Comparison of ENCODE assay signal across 11 cellular contexts in the genomic region with DNA sequence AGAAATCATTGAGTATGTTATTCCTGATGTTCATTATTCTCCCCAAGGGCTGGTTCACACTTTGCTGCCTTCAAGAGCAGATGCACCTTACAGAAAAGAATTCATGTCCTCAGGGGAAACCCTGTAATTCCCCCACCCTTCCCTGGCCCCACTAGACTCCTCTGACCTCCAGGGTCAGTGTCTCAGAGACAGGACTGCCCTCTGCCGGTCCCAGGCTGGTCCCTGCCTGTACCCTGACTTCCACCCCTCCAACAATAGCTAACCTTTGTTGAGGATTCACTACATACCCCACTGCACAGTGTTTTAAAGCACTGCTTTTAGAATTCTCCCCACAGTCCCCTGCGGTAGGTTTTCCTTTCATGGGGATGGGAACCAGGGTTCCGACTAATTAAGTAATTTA. TPM values are rescaled to one million over a fixed set of nuclear protein-coding genes. Genes with fewer than 3 reads are reported as not detected.
DNase-seq lines count a peak whose midpoint lies in the region; ATAC-seq and TF ChIP-seq lines count a peak whose summit lies in the region.
"Had no signal": no experiment of that assay in that cellular context is flagged by ENCODE, and none has a peak within 500 bp of the region (broad histone marks: within the 10 kb centered on the region; RNA-seq: fewer than 3 reads in every experiment).

No MANE protein-coding gene starts in this region.

- no peak for TF ChIP-seq POLR2A in gastrocnemius medialis (IDR thresholded peaks at IDR 0.05)

- H3K9ac ChIP-seq in neural progenitor cell = no peak overlapping the region

- no peaks in the 10 kb centered on the region for H3K79me2 ChIP-seq in neural progenitor cell (ENCODE audit: low read depth)

- TF ChIP-seq CTCF in neural progenitor cell (IDR thresholded peaks at IDR 0.05) = peak; percentile 41
- TF ChIP-seq CTCF in gastrocnemius medialis (IDR thresholded peaks at IDR 0.05 in 4 of 5, conservative IDR thresholded peaks at IDR 0.05 in 1 of 5) = no peak

- H3K27me3 ChIP-seq in neural progenitor cell (peaks cover 47% of the 10 kb centered on the region), gastrocnemius medialis (peaks cover 0 to 23% (median 16%) of the 10 kb centered on the region in 3 donors)

- intact Hi-C loops in gastrocnemius medialis (cut with DNase I; ENCODE audit: low total_unique reads) = no loop called here

- H3K36me3 Mint-ChIP-seq in activated T-cell treated with anti-CD3 and anti-CD28 coated beads, Interleukin-2, amount 50 U/mL, for 24 hours (ENCODE audit: low read depth) = peaks cover 6% of the 10 kb centered on the region
- H3K36me3 Mint-ChIP-seq in activated T-cell treated with anti-CD3 and anti-CD28 coated beads, Interleukin-2, amount 50 U/mL, for 4 hours (ENCODE audit: insufficient read depth) = no peaks in the 10 kb centered on the region
- no peaks in the 10 kb centered on the region for H3K36me3 Mint-ChIP-seq in activated CD8-positive, alpha-beta T cell treated with anti-CD3 and anti-CD28 coated beads, Interleukin-2, amount 10 ng/mL, durations not matched to agents 7 days and 5 days (ENCODE audit: low read depth)
- no peaks in the 10 kb centered on the region for H3K36me3 Mint-ChIP-seq in neural progenitor cell

- no peaks in the 10 kb centered on the region for H3K9me3 Mint-ChIP-seq in activated T-cell treated with anti-CD3 and anti-CD28 coated beads, Interleukin-2, amount 50 U/mL, for 24 hours
- no peaks in the 10 kb centered on the region for H3K9me3 Mint-ChIP-seq in activated T-cell treated with anti-CD3 and anti-CD28 coated beads, Interleukin-2, amount 50 U/mL, for 4 hours
- no peaks in the 10 kb centered on the region for H3K9me3 Mint-ChIP-seq in activated CD8-positive, alpha-beta T cell treated with anti-CD3 and anti-CD28 coated beads, Interleukin-2, amount 10 ng/mL, durations not matched to agents 7 days and 5 days (ENCODE audit: insufficient read depth)
- no peaks in the 10 kb centered on the region for H3K9me3 Mint-ChIP-seq in neural progenitor cell

- H2AFZ ChIP-seq in neural progenitor cell (replicated peaks) = no peak overlapping the region
- H2AFZ ChIP-seq: PC-9 had no signal

- peaks cover 34% of the 10 kb centered on the region for H3K4me1 Mint-ChIP-seq in activated T-cell treated with anti-CD3 and anti-CD28 coated beads, Interleukin-2, amount 50 U/mL, for 24 hours (ENCODE audit: low read depth)
- H3K4me1 Mint-ChIP-seq in activated T-cell treated with anti-CD3 and anti-CD28 coated beads, Interleukin-2, amount 50 U/mL, for 4 hours (ENCODE audit: low read depth) = peaks cover 34% of the 10 kb centered on the region
- peaks cover 41% of the 10 kb centered on the region for H3K4me1 Mint-ChIP-seq in activated CD8-positive, alpha-beta T cell treated with anti-CD3 and anti-CD28 coated beads, Interleukin-2, amount 10 ng/mL, durations not matched to agents 7 days and 5 days (ENCODE audit: low read depth)
- H3K4me1 Mint-ChIP-seq in neural progenitor cell = peaks cover 31% of the 10 kb centered on the region

- CTCF ChIA-PET in activated CD8-positive, alpha-beta T cell treated with anti-CD3 and anti-CD28 coated beads, Interleukin-2, amount 10 ng/mL, durations not matched to agents 7 days and 5 days (lab: Charles Lee) = interaction anchor here (0.7 to 5.0 kb wide), 6 partner anchors 12 to 145 kb away, joined by 3 to 41 read pairs (median 4); a partner anchor contains a TSS

- peaks cover 8% of the 10 kb centered on the region for H4K20me1 ChIP-seq in neural progenitor cell (ENCODE audit: low read depth)

- H3K9me3 ChIP-seq in neural progenitor cell (ENCODE audit: low read depth) = no peaks in the 10 kb centered on the region
- no peaks in the 10 kb centered on the region for H3K9me3 ChIP-seq in gastrocnemius medialis
- H3K9me3 ChIP-seq: sigmoid colon had no signal

- H3K36me3 ChIP-seq in neural progenitor cell (no peaks in the 10 kb centered on the region), gastrocnemius medialis (no peaks in the 10 kb centered on the region)
- H3K36me3 ChIP-seq: sigmoid colon had no signal

- DNase-seq in activated T-cell treated with anti-CD3 and anti-CD28 coated beads, Interleukin-2, amount 50 U/mL, for 24 hours = no peak
- no peak for DNase-seq in activated T-cell treated with anti-CD3 and anti-CD28 coated beads, Interleukin-2, amount 50 U/mL, for 4 hours
- DNase-seq in activated CD8-positive, alpha-beta T cell treated with anti-CD3 and anti-CD28 coated beads, Interleukin-2, amount 10 ng/mL, durations not matched to agents 7 days and 5 days = peak; percentile 26
- DNase-seq in neural progenitor cell (ENCODE audit: low spot score) (peak; percentile 33), gastrocnemius medialis (no peak), amniotic stem cell (lab: John Stamatoyannopoulos, UW) (no peak)
- DNase-seq: NCI-H2081, PC-9, sigmoid colon had no signal

- peak overlapping the region; percentile 45 for H3K27ac Mint-ChIP-seq in activated T-cell treated with anti-CD3 and anti-CD28 coated beads, Interleukin-2, amount 50 U/mL, for 24 hours
- H3K27ac Mint-ChIP-seq in activated CD8-positive, alpha-beta T cell treated with anti-CD3 and anti-CD28 coated beads, Interleukin-2, amount 10 ng/mL, durations not matched to agents 7 days and 5 days = peak overlapping the region; percentile 96
- H3K27ac Mint-ChIP-seq in neural progenitor cell = no peak overlapping the region

- in situ Hi-C loops in gastrocnemius medialis (cut with MboI; ENCODE audit: low sequenced_read_pairs in 4 of 4) = loop anchor here in 2 of 4 donors (25.0 kb wide), 2 partner anchors 185 to 235 kb away; a partner anchor contains a TSS

- H3K27ac ChIP-seq in neural progenitor cell (no peak overlapping the region), gastrocnemius medialis (no peak overlapping the region)
- H3K27ac ChIP-seq: PC-9, sigmoid colon had no signal

- ATAC-seq in activated T-cell treated with anti-CD3 and anti-CD28 coated beads, Interleukin-2, amount 50 U/mL, for 4 hours = no peak
- ATAC-seq in HG02798 (IDR thresholded peaks at IDR 0.05; ENCODE audit: poor library complexity, unreplicated experiment) (peak; percentile 27), gastrocnemius medialis (no peak), HG03097 (IDR thresholded peaks at IDR 0.05; ENCODE audit: low FRiP score, unreplicated experiment) (no peak)
- no peak for ATAC-seq in activated CD8-positive, alpha-beta T cell treated with anti-CD3 and anti-CD28 coated beads, Interleukin-2, amount 10 ng/mL, durations not matched to agents 7 days and 5 days

- H3K27me3 Mint-ChIP-seq in activated T-cell treated with anti-CD3 and anti-CD28 coated beads, Interleukin-2, amount 50 U/mL, for 24 hours = no peaks in the 10 kb centered on the region
- peaks cover 4% of the 10 kb centered on the region for H3K27me3 Mint-ChIP-seq in activated T-cell treated with anti-CD3 and anti-CD28 coated beads, Interleukin-2, amount 50 U/mL, for 4 hours (ENCODE audit: low read depth)
- H3K27me3 Mint-ChIP-seq in activated CD8-positive, alpha-beta T cell treated with anti-CD3 and anti-CD28 coated beads, Interleukin-2, amount 10 ng/mL, durations not matched to agents 7 days and 5 days (ENCODE audit: low read depth) = no peaks in the 10 kb centered on the region
- peaks cover 23% of the 10 kb centered on the region for H3K27me3 Mint-ChIP-seq in neural progenitor cell (ENCODE audit: insufficient read depth, low read depth)

- H3K4me1 ChIP-seq in neural progenitor cell (peaks cover 25% of the 10 kb centered on the region), gastrocnemius medialis (peaks cover 14 to 15% of the 10 kb centered on the region in 2 donors)

- no peak overlapping the region for H3K4me2 ChIP-seq in neural progenitor cell
- H3K4me2 ChIP-seq: PC-9 had no signal

- no peak overlapping the region for H3K4me3 Mint-ChIP-seq in activated T-cell treated with anti-CD3 and anti-CD28 coated beads, Interleukin-2, amount 50 U/mL, for 24 hours
- no peak overlapping the region for H3K4me3 Mint-ChIP-seq in activated T-cell treated with anti-CD3 and anti-CD28 coated beads, Interleukin-2, amount 50 U/mL, for 4 hours
- no peak overlapping the region for H3K4me3 Mint-ChIP-seq in activated CD8-positive, alpha-beta T cell treated with anti-CD3 and anti-CD28 coated beads, Interleukin-2, amount 10 ng/mL, durations not matched to agents 7 days and 5 days
- no peak overlapping the region for H3K4me3 Mint-ChIP-seq in neural progenitor cell

- POLR2A ChIA-PET in activated CD8-positive, alpha-beta T cell treated with anti-CD3 and anti-CD28 coated beads, Interleukin-2, amount 10 ng/mL, durations not matched to agents 7 days and 5 days (lab: Charles Lee) = interaction anchor here (1.5 to 1.6 kb wide), 2 partner anchors 50 to 53 kb away, joined by 6 to 7 read pairs; a partner anchor contains a TSS

- peaks cover 42% of the 10 kb centered on the region for H3F3A ChIP-seq in neural progenitor cell (ENCODE audit: low read depth)

- H3K4me3 ChIP-seq in neural progenitor cell = no peak overlapping the region
- no peak overlapping the region for H3K4me3 ChIP-seq in gastrocnemius medialis
- H3K4me3 ChIP-seq: PC-9, sigmoid colon had no signal

RNA-seq across cellular contexts. Expression of a gene that starts 4.4 kb away (rescaled TPM):
- 10 to 100 TPM; 43.4 to 56.2 (median 48.5) TPM for total RNA-seq in activated T-cell treated with anti-CD3 and anti-CD28 coated beads, Interleukin-2, amount 50 U/mL, for 4 hours
- total RNA-seq in activated CD8-positive, alpha-beta T cell treated with anti-CD3 and anti-CD28 coated beads, Interleukin-2, amount 10 ng/mL, durations not matched to agents 7 days and 5 days = 10 to 100 TPM; 63.5 to 64.0 TPM
- total RNA-seq in neural progenitor cell (ENCODE audit: low replicate concordance) (94.9 and 95.9 TPM in 2 replicates), gastrocnemius medialis (10 to 100 TPM; 22.4 to 29.7 (median 27.9) TPM)

RNA-seq across cellular contexts. Expression of a gene that starts 52.7 kb away (rescaled TPM):
- total RNA-seq in activated T-cell treated with anti-CD3 and anti-CD28 coated beads, Interleukin-2, amount 50 U/mL, for 4 hours = 1 to 10 TPM; 5.9 to 7.5 (median 6.0) TPM
- 10 to 100 TPM; 11.5 to 12.7 TPM for total RNA-seq in activated CD8-positive, alpha-beta T cell treated with anti-CD3 and anti-CD28 coated beads, Interleukin-2, amount 10 ng/mL, durations not matched to agents 7 days and 5 days
- total RNA-seq in neural progenitor cell (ENCODE audit: low replicate concordance) = 14.6 and 22.2 TPM in 2 replicates
- 100 to 1,000 TPM; 107 to 147 (median 143) TPM for total RNA-seq in gastrocnemius medialis

Comparison
In these comparisons a context has a peak if more than half of its experiments do, and no peak if none do; other contexts are left out.
1. DNase-seq: peak in activated CD8-positive, alpha-beta T cell treated with anti-CD3 and anti-CD28 coated beads, Interleukin-2, amount 10 ng/mL, durations not matched to agents 7 days and 5 days (single experiment) and neural progenitor cell (single experiment); none in activated T-cell treated with anti-CD3 and anti-CD28 coated beads, Interleukin-2, amount 50 U/mL, for 24 hours (single experiment), activated T-cell treated with anti-CD3 and anti-CD28 coated beads, Interleukin-2, amount 50 U/mL, for 4 hours (single experiment), gastrocnemius medialis (0 of 2) and amniotic stem cell (single experiment).